In genomic region chr7:29989257-29989995, GRCh38 we compare ENCODE assay signal across 3 cellular contexts.
TF ChIP-seq lines count a peak whose summit lies in the region.

Gene SCRN1, minus strand, starts transcription at chr7:29989801. Its CDS starts 20,734 bp downstream, at chr7:29969067.

TF ChIP-seq in IMR-90, 13 proteins besides CTCF, POLR2A, EP300 and RAD21:
- no peak for TF ChIP-seq CEBPB (IDR thresholded peaks at IDR 0.05; ENCODE audit: low read depth, low read length)
- TF ChIP-seq MAZ (IDR thresholded peaks at IDR 0.05; ENCODE audit: borderline replicate concordance, low read depth, low read length) = peak; percentile 40; the same call in 1 of the 2 replicates
- TF ChIP-seq CHD1 (IDR thresholded peaks at IDR 0.05; ENCODE audit: low read depth, low read length) = 0 out of 2 replicates have a peak, but pooled peaks have one; percentile 18
- no peak for TF ChIP-seq MXI1 (IDR thresholded peaks at IDR 0.05; ENCODE audit: borderline replicate concordance, low read depth, low read length)
- TF ChIP-seq RCOR1 (IDR thresholded peaks at IDR 0.05; ENCODE audit: insufficient replicate concordance, low read length) = no peak
- no peak for TF ChIP-seq BHLHE40 (IDR thresholded peaks at IDR 0.05; ENCODE audit: low read depth, low read length)
- TF ChIP-seq USF2 (IDR thresholded peaks at IDR 0.05; ENCODE audit: low read depth, low read length) = peak; percentile 35; the same call in 1 of the 2 replicates
- TF ChIP-seq MAFK (IDR thresholded peaks at IDR 0.05; ENCODE audit: low read depth, low read length) = no peak
TF ChIP-seq in IMR-90: peak in this region for 3.

TF ChIP-seq in WTC11, 78 proteins besides CTCF, POLR2A, EP300 and RAD21 (continues in another document):
- TF ChIP-seq FOXP4 (CRISPR knock-in tag; IDR thresholded peaks at IDR 0.05) (peak; percentile 52; the same call in 1 of the 2 replicates), USF2 (CRISPR knock-in tag; IDR thresholded peaks at IDR 0.05) (peak; percentile 87), HMGXB4 (CRISPR knock-in tag; IDR thresholded peaks at IDR 0.05) (peak; percentile 92), ZSCAN18 (CRISPR knock-in tag; IDR thresholded peaks at IDR 0.05) (no peak), ZNF512 (CRISPR knock-in tag; IDR thresholded peaks at IDR 0.05; ENCODE audit: borderline replicate concordance) (no peak), ZNF396 (CRISPR knock-in tag; IDR thresholded peaks at IDR 0.05; ENCODE audit: borderline replicate concordance) (no peak), E2F5 (CRISPR knock-in tag; IDR thresholded peaks at IDR 0.05) (peak; percentile 31; the same call in 1 of the 2 replicates)

TF ChIP-seq in HepG2, 621 proteins besides CTCF, POLR2A, EP300 and RAD21 (continues in another document):
- TF ChIP-seq ZNF652 (CRISPR knock-in tag; IDR thresholded peaks at IDR 0.05; ENCODE audit: borderline replicate concordance, low read depth) = no peak
- no peak for TF ChIP-seq PRMT3 (CRISPR knock-in tag; IDR thresholded peaks at IDR 0.05; ENCODE audit: borderline replicate concordance, low read depth)
- peak; percentile 39; the same call in 1 of the 2 replicates for TF ChIP-seq POLR2AphosphoS5 (IDR thresholded peaks at IDR 0.05; ENCODE audit: low read depth, low read length)
- TF ChIP-seq MLXIP (CRISPR knock-in tag; IDR thresholded peaks at IDR 0.05; ENCODE audit: borderline replicate concordance) = no peak
- peak; percentile 61; the same call in 1 of the 2 replicates for TF ChIP-seq ZNF224 (CRISPR knock-in tag; IDR thresholded peaks at IDR 0.05)
- no peak for TF ChIP-seq HNF1B (CRISPR knock-in tag; IDR thresholded peaks at IDR 0.05)
- no peak for TF ChIP-seq ZBTB40 (IDR thresholded peaks at IDR 0.05)
- no peak for TF ChIP-seq ZBTB40 (CRISPR knock-in tag; IDR thresholded peaks at IDR 0.05)
- TF ChIP-seq ZMAT3 (CRISPR knock-in tag; conservative IDR thresholded peaks at IDR 0.05) = no peak
- peak; percentile 11; the same call in 1 of the 2 replicates for TF ChIP-seq MAX (IDR thresholded peaks at IDR 0.05)
- TF ChIP-seq CEBPZ (IDR thresholded peaks at IDR 0.05; ENCODE audit: low read length) = no peak
- no peak for TF ChIP-seq ZNF660 (CRISPR knock-in tag; IDR thresholded peaks at IDR 0.05; ENCODE audit: borderline replicate concordance, low read depth)
- TF ChIP-seq E2F5 (CRISPR knock-in tag; conservative IDR thresholded peaks at IDR 0.05) = 0 out of 2 replicates have a peak, but pooled peaks have one; percentile 28
- peak; percentile 63; the same call in 1 of the 2 replicates for TF ChIP-seq ZNF121 (CRISPR knock-in tag; IDR thresholded peaks at IDR 0.05)
- TF ChIP-seq PCBP1 (IDR thresholded peaks at IDR 0.05; ENCODE audit: borderline replicate concordance, low read depth, low read length) = no peak
- no peak for TF ChIP-seq PREB (CRISPR knock-in tag; IDR thresholded peaks at IDR 0.05)
- no peak for TF ChIP-seq DPF2 (CRISPR knock-in tag; IDR thresholded peaks at IDR 0.05; ENCODE audit: borderline replicate concordance, low read depth)
- no peak for TF ChIP-seq ZNF839 (CRISPR knock-in tag; IDR thresholded peaks at IDR 0.05; ENCODE audit: borderline replicate concordance)
- no peak for TF ChIP-seq ZNF382 (CRISPR knock-in tag; IDR thresholded peaks at IDR 0.05; ENCODE audit: borderline replicate concordance)
- peak; percentile 38; the same call in 1 of the 2 replicates for TF ChIP-seq RFXAP (CRISPR knock-in tag; IDR thresholded peaks at IDR 0.05; ENCODE audit: borderline replicate concordance)
- TF ChIP-seq KLF11 (CRISPR knock-in tag; IDR thresholded peaks at IDR 0.05) = no peak
- TF ChIP-seq ZNF678 (CRISPR knock-in tag; IDR thresholded peaks at IDR 0.05) = no peak
- no peak for TF ChIP-seq ZBTB44 (CRISPR knock-in tag; IDR thresholded peaks at IDR 0.05)
- no peak for TF ChIP-seq MYNN (CRISPR knock-in tag; IDR thresholded peaks at IDR 0.05; ENCODE audit: low read depth)
